1 cellular context compared by ENCODE assay signal in the genomic region with DNA sequence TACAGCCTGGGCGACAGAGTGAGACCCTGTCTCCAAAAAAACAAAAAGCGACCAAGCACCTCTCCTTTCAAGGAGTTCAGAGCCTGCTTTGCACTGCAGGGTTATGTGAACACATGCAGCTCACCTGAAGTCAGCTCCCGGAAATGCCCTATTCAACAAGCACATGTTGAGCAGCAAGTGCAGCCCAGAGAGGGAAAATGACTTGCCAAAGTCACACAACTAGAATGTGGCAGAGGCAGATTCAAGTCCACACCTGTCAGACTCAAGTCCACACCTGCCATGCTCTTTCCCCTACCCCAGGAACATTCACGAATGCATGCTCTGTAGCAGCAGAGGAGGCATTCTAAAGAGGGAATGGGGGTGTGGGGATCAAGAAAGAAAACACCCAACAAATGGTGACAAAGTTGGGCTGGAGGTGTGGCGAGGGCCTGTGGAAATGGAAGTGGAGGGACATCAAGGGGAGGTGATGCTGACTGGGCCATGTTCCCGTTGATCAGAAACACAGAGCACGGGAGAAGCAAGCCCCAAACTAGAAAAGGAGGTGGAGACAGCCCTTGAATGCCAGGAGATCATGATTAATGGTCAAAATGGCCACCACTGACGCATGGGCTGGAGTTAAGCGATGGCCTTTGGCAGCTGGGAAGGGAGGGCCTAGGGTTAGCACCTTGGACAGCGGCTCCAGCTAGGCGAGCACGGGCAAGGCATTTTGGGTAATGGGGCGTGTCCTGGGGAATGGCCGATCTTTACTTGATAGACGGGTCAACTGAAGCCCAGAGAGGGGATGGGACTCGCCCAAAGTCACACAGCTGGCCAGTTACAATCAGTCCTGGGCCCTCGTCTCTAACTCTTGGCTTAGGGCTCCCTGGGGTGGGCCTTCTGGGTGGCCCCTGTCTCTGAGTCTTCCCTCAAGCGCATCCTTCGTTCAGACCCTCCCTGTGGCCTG.
TF ChIP-seq lines count a peak whose summit lies in the region.

No MANE protein-coding gene starts in this region.

TF ChIP-seq in PFSK-1, 5 proteins besides CTCF, POLR2A, EP300 and RAD21 (continued from another document):
- TF ChIP-seq, protein P1, sequence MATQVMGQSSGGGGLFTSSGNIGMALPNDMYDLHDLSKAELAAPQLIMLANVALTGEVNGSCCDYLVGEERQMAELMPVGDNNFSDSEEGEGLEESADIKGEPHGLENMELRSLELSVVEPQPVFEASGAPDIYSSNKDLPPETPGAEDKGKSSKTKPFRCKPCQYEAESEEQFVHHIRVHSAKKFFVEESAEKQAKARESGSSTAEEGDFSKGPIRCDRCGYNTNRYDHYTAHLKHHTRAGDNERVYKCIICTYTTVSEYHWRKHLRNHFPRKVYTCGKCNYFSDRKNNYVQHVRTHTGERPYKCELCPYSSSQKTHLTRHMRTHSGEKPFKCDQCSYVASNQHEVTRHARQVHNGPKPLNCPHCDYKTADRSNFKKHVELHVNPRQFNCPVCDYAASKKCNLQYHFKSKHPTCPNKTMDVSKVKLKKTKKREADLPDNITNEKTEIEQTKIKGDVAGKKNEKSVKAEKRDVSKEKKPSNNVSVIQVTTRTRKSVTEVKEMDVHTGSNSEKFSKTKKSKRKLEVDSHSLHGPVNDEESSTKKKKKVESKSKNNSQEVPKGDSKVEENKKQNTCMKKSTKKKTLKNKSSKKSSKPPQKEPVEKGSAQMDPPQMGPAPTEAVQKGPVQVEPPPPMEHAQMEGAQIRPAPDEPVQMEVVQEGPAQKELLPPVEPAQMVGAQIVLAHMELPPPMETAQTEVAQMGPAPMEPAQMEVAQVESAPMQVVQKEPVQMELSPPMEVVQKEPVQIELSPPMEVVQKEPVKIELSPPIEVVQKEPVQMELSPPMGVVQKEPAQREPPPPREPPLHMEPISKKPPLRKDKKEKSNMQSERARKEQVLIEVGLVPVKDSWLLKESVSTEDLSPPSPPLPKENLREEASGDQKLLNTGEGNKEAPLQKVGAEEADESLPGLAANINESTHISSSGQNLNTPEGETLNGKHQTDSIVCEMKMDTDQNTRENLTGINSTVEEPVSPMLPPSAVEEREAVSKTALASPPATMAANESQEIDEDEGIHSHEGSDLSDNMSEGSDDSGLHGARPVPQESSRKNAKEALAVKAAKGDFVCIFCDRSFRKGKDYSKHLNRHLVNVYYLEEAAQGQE (IDR thresholded peaks at IDR 0.05; ENCODE audit: insufficient read depth in 1 of 2, low read depth in 2 of 2, low read length in 2 of 2), result peak; percentile 100
